11 cellular contexts compared by ENCODE assay signal in the genomic region with DNA sequence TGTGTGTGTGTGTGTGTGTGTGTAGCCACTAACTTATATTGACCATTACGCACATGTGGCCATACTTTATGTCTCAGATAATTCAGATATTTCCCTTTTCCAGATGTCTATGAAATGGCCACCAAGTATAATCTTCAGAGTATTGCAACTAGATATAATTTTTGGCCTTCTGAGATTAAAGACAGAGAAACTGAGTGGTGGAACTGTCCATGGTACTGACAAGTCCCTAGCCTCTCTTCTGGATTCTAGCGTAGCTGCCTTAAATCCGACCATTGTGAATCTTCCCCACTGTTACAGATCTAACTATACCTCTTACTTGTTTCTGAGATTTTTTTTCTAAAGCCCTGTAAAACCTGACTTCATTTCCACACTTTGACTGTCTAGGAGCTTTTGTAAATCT.
DNase-seq lines count a peak whose midpoint lies in the region; ATAC-seq, FAIRE-seq and TF ChIP-seq lines count a peak whose summit lies in the region.
"Had no signal": no experiment of that assay in that cellular context is flagged by ENCODE, and none has a peak within 500 bp of the region (broad histone marks: within the 10 kb centered on the region; RNA-seq: fewer than 3 reads in every experiment).

No MANE protein-coding gene starts in this region.

- H3K9ac ChIP-seq in liver (ENCODE audit: low read depth in 1 of 2, low read length in 2 of 2), result no peak overlapping the region

- H3K4me3 ChIP-seq in liver (ENCODE audit: low read depth in 1 of 3, low read length in 3 of 3), result no peak overlapping the region

- H3K27ac ChIP-seq in liver (ENCODE audit: low read depth in 1 of 2, low read length in 2 of 2), result no peak overlapping the region

- H3K27ac Mint-ChIP-seq in natural killer cell treated with Interleukin-12 subunit alpha and Interleukin-12 subunit beta and Interleukin-15 and Interleukin-18, amount 100 ng/mL, for 72 hours, result no peak overlapping the region

- DNase-seq in GM19239 (ENCODE audit: insufficient read length, low spot score) (no peak), NCI-H460 (ENCODE audit: extremely low read depth, low read depth) (peak; percentile 23), dermis microvascular lymphatic vessel endothelial cell (ENCODE audit: low read depth in 2 of 2) (peak; percentile 6 to 52), GDM1 (lab: John Stamatoyannopoulos, UW) (no peak)
- DNase-seq in stimulated activated naive CD8-positive, alpha-beta T cell treated with anti-CD3 and anti-CD28 coated beads, Interleukin-15, Interleukin-2, amounts not matched to agents 100 U/mL and 50 U/mL, for 24 hours, result no peak
- DNase-seq in natural killer cell treated with Interleukin-12 subunit alpha and Interleukin-12 subunit beta and Interleukin-15 and Interleukin-18, amount 100 ng/mL, for 72 hours (ENCODE audit: low spot score), result no peak
- DNase-seq: activated naive CD4-positive, alpha-beta T cell; midbrain; NCI-H82 had no signal

- no peaks in the 10 kb centered on the region for H3K4me1 Mint-ChIP-seq in natural killer cell treated with Interleukin-12 subunit alpha and Interleukin-12 subunit beta and Interleukin-15 and Interleukin-18, amount 100 ng/mL, for 72 hours (ENCODE audit: low read depth in 2 of 2)

- no peak for TF ChIP-seq RAD21 in liver (IDR thresholded peaks at IDR 0.05)

- H3K9me3 Mint-ChIP-seq in natural killer cell treated with Interleukin-12 subunit alpha and Interleukin-12 subunit beta and Interleukin-15 and Interleukin-18, amount 100 ng/mL, for 72 hours, result peaks cover 3% of the 10 kb centered on the region

- peaks cover 0 to 3% (median 0%) of the 10 kb centered on the region in 4 donors for H3K27me3 ChIP-seq in liver (ENCODE audit: control insufficient read depth in 4 of 4, insufficient read depth in 4 of 4, low read length in 3 of 4)

- H3K4me3 Mint-ChIP-seq in natural killer cell treated with Interleukin-12 subunit alpha and Interleukin-12 subunit beta and Interleukin-15 and Interleukin-18, amount 100 ng/mL, for 72 hours, result no peak overlapping the region

- H3K36me3 Mint-ChIP-seq in natural killer cell treated with Interleukin-12 subunit alpha and Interleukin-12 subunit beta and Interleukin-15 and Interleukin-18, amount 100 ng/mL, for 72 hours, result no peaks in the 10 kb centered on the region

- no peak for TF ChIP-seq CTCF in liver (IDR thresholded peaks at IDR 0.05; ENCODE audit: low read depth, low read length, missing input control)

- H3K4me1 ChIP-seq in liver (ENCODE audit: control insufficient read depth in 4 of 4, insufficient read depth in 4 of 4, low read length in 3 of 4), result no peaks in the 10 kb centered on the region

- FAIRE-seq in GM19239 (lab: Jason Lieb, UNC), result peak; percentile 14

- no peaks in the 10 kb centered on the region for H3K36me3 ChIP-seq in liver (ENCODE audit: control insufficient read depth in 4 of 4, insufficient read depth in 3 of 4, low read depth in 1 of 4, low read length in 3 of 4)

- no peaks in the 10 kb centered on the region for H3K9me3 ChIP-seq in liver (ENCODE audit: control insufficient read depth in 4 of 4, low read length in 3 of 4)

- whole genome bisulfite sequencing in liver, result 56% methylated on average over 3 of the region's 3 CpGs

- no peak for ATAC-seq in stimulated activated naive CD8-positive, alpha-beta T cell treated with anti-CD3 and anti-CD28 coated beads, Interleukin-15, Interleukin-2, amounts not matched to agents 100 U/mL and 50 U/mL, for 24 hours
- ATAC-seq in GM21515 (IDR thresholded peaks at IDR 0.05; ENCODE audit: unreplicated experiment), result no peak
- no peak for ATAC-seq in natural killer cell treated with Interleukin-12 subunit alpha and Interleukin-12 subunit beta and Interleukin-15 and Interleukin-18, amount 100 ng/mL, for 72 hours

- H3K27me3 Mint-ChIP-seq in natural killer cell treated with Interleukin-12 subunit alpha and Interleukin-12 subunit beta and Interleukin-15 and Interleukin-18, amount 100 ng/mL, for 72 hours, result peaks cover 0 to 7% of the 10 kb centered on the region in 2 donors

TF ChIP-seq in liver, 16 proteins besides CTCF, POLR2A, EP300 and RAD21:
- TF ChIP-seq REST (IDR thresholded peaks at IDR 0.05) (peak; percentile 99), MAX (IDR thresholded peaks at IDR 0.05) (no peak), FOXA1 (IDR thresholded peaks at IDR 0.05) (no peak), EGR1 (IDR thresholded peaks at IDR 0.05; ENCODE audit: low read depth in 2 of 2) (no peak), RXRA (IDR thresholded peaks at IDR 0.05) (no peak), HNF4G (IDR thresholded peaks at IDR 0.05) (no peak)

Comparison
In these comparisons a context has a peak if more than half of its experiments do, and no peak if none do; other contexts are left out.
1. DNase-seq: peak in NCI-H460 (single experiment) and dermis microvascular lymphatic vessel endothelial cell (2 of 2); none in GM19239 (single experiment), stimulated activated naive CD8-positive, alpha-beta T cell treated with anti-CD3 and anti-CD28 coated beads, Interleukin-15, Interleukin-2, amounts not matched to agents 100 U/mL and 50 U/mL, for 24 hours (single experiment), GDM1 (single experiment) and natural killer cell treated with Interleukin-12 subunit alpha and Interleukin-12 subunit beta and Interleukin-15 and Interleukin-18, amount 100 ng/mL, for 72 hours (single experiment).